Comparison of ENCODE assay signal across 1 cellular context in the genomic region with DNA sequence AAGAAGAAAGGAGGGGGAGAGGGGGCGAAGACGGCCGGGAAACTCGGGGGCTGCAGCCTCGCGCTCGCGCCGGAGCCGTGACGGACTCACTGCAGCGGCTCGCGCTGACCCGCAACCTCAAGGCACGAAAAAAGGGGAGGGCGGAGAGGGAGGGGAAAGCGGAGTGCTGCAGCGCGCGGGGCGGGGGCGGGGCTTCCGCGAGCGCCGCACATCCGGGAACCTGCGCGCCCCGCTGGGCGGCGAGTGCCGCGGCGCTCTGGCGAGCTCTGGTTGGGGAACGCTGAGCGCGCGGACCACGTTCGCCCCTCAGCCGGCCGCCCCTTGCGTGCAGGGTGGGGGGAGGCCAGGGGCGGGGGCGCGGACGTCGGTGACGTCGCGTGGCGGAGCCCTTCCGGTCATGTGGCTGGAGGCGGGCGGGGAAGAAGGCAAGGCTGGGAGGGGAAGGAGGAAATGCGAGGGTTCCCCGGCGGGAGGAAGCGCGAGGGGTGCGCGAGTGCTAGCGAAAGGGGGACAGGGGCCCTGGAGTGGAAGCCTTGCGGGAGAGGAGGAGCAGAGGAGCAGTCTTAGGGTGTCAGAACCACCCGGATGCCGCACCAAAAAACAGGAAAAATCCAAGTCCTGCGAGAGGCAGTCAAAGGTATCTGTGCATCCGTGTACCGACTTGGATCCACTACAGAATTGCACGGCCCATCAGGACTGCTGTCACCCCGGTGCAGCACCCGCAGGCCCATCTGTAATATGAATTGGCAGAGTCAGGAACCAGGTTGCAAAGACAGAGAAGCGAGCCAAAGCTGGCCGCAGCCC.
A peak's percentile ranks its signal among the peaks of the same experiment; 100 is the strongest.
TF ChIP-seq lines count a peak whose summit lies in the region.

TSS of gene PPP3R1 (minus strand) at position 126 of the 804 bp plus-strand sequence. CDS start 405 bp downstream, outside the sequence.

TF ChIP-seq in HEK293, 187 proteins besides CTCF, POLR2A, EP300 and RAD21 (continued from another document):
- peak; percentile 71 for TF ChIP-seq GLIS2 (tag by site-specific recombination; IDR thresholded peaks at IDR 0.05)
- TF ChIP-seq TRIM28 (IDR thresholded peaks at IDR 0.05; ENCODE audit: borderline replicate concordance, low read length): no peak
- peak; percentile 88 for TF ChIP-seq ZNF629 (tag by site-specific recombination; IDR thresholded peaks at IDR 0.05)
- TF ChIP-seq, protein P1, sequence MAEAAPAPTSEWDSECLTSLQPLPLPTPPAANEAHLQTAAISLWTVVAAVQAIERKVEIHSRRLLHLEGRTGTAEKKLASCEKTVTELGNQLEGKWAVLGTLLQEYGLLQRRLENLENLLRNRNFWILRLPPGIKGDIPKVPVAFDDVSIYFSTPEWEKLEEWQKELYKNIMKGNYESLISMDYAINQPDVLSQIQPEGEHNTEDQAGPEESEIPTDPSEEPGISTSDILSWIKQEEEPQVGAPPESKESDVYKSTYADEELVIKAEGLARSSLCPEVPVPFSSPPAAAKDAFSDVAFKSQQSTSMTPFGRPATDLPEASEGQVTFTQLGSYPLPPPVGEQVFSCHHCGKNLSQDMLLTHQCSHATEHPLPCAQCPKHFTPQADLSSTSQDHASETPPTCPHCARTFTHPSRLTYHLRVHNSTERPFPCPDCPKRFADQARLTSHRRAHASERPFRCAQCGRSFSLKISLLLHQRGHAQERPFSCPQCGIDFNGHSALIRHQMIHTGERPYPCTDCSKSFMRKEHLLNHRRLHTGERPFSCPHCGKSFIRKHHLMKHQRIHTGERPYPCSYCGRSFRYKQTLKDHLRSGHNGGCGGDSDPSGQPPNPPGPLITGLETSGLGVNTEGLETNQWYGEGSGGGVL (tag by site-specific recombination; IDR thresholded peaks at IDR 0.05): peak; percentile 98
- no peak for TF ChIP-seq ZNF433 (tag by site-specific recombination; IDR thresholded peaks at IDR 0.05; ENCODE audit: low read depth)
- peak; percentile 70 for TF ChIP-seq ZNF335 (tag by site-specific recombination; conservative IDR thresholded peaks at IDR 0.05)
- no peak for TF ChIP-seq ZNF37A (tag by site-specific recombination; IDR thresholded peaks at IDR 0.05)
- TF ChIP-seq BCL11A (tag by site-specific recombination; IDR thresholded peaks at IDR 0.05; ENCODE audit: low read depth): no peak
- TF ChIP-seq ZNF362 (tag by site-specific recombination; IDR thresholded peaks at IDR 0.05): no peak
- TF ChIP-seq ZNF501 (tag by site-specific recombination; IDR thresholded peaks at IDR 0.05): peak; percentile 67; the same call in 1 of the 2 replicates
- TF ChIP-seq ZNF341 (tag by site-specific recombination; IDR thresholded peaks at IDR 0.05; ENCODE audit: low read depth): peak; percentile 65
- peak; percentile 66 for TF ChIP-seq ZBTB48 (tag by site-specific recombination; IDR thresholded peaks at IDR 0.05)
- TF ChIP-seq INSM2 (tag by site-specific recombination; IDR thresholded peaks at IDR 0.05): 0 out of 2 replicates have a peak, but pooled peaks have one; percentile 9
- peak; percentile 41 for TF ChIP-seq ZXDB (tag by site-specific recombination; IDR thresholded peaks at IDR 0.05)
- peak; percentile 87 for TF ChIP-seq ZBTB10 (tag by site-specific recombination; IDR thresholded peaks at IDR 0.05)
- TF ChIP-seq GFI1B (tag by site-specific recombination; IDR thresholded peaks at IDR 0.05): no peak
- TF ChIP-seq GLI4 (tag by site-specific recombination; IDR thresholded peaks at IDR 0.05): no peak
- 0 out of 2 replicates have a peak, but pooled peaks have one; percentile 38 for TF ChIP-seq KLF10 (tag by site-specific recombination; IDR thresholded peaks at IDR 0.05)
- TF ChIP-seq ZNF571 (tag by site-specific recombination; IDR thresholded peaks at IDR 0.05): no peak
